ENCODE assay signal across 9 cellular contexts in the genomic region with DNA sequence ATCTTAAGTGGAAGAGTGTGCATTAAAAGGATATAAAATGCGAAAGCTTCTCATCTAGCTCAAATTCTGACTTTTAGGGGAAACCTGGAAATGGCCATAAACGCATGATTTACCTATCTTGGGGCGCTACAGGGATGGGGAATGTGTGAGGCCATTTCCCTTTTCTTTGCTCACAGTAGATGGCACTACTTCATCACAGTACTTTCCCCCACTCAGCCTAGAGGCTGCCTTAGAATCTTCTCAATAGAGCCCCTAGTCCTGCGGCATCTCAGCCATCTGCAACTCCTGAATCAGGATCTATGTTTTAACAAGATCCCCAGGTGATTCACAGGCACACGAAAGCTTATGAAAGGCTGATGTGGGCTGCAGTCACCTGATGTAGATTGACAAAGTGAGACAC.
A peak's percentile ranks its signal among the peaks of the same experiment; 100 is the strongest.
DNase-seq lines count a peak whose midpoint lies in the region; ATAC-seq, FAIRE-seq and TF ChIP-seq lines count a peak whose summit lies in the region.
"Had no signal": no experiment of that assay in that cellular context is flagged by ENCODE, and none has a peak within 500 bp of the region (broad histone marks: within the 10 kb centered on the region; RNA-seq: fewer than 3 reads in every experiment).

No MANE protein-coding gene starts in this region.

- RAD21 ChIA-PET in GM12878 (lab: Charles Lee; ENCODE audit: unreplicated experiment) = interaction anchor here (0.7 to 1.7 kb wide), 10 partner anchors 11 to 481 kb away, joined by 3 to 7 read pairs (median 4); no protein-coding TSS in a partner anchor

- no peaks in the 10 kb centered on the region for H3K27me3 ChIP-seq in GM12878 (replicated peaks in 1 of 2; ENCODE audit: control insufficient read depth in 2 of 2, insufficient read depth in 2 of 2, low read length in 1 of 2)

- no peak overlapping the region for H3K4me3 Mint-ChIP-seq in activated CD4-positive, alpha-beta T cell treated with anti-CD3 and anti-CD28 coated beads for 36 hours
- no peak overlapping the region for H3K4me3 Mint-ChIP-seq in activated T-helper 2 cell treated with anti-CD3 and anti-CD28 coated beads, Interferon-gamma antibody, Interleukin-2, Interleukin-4, amounts not matched to agents 10 μg/mL and 5 μg/mL and 100 μg/mL, durations not matched to agents 14 hours and 24 hours and 36 hours (ENCODE audit: low read depth)
- H3K4me3 Mint-ChIP-seq: activated naive CD8-positive, alpha-beta T cell treated with anti-CD3 and anti-CD28 coated beads, Interleukin-2, amount 10 ng/mL, durations not matched to agents 7 days and 5 days had no signal

- FAIRE-seq in GM12878 (lab: Jason Lieb, UNC) = no peak

- H3K4me1 Mint-ChIP-seq in activated CD4-positive, alpha-beta T cell treated with anti-CD3 and anti-CD28 coated beads for 36 hours = no peaks in the 10 kb centered on the region
- no peaks in the 10 kb centered on the region for H3K4me1 Mint-ChIP-seq in activated T-helper 2 cell treated with anti-CD3 and anti-CD28 coated beads, Interferon-gamma antibody, Interleukin-2, Interleukin-4, amounts not matched to agents 10 μg/mL and 5 μg/mL and 100 μg/mL, durations not matched to agents 14 hours and 24 hours and 36 hours (ENCODE audit: low read depth)

- no TSS peak for BruUV-seq in GM12878 (replicated peaks; lab: Mats Ljungman, UMichigan)

- H3K27ac Mint-ChIP-seq in activated CD4-positive, alpha-beta T cell treated with anti-CD3 and anti-CD28 coated beads for 36 hours = no peak overlapping the region
- no peak overlapping the region for H3K27ac Mint-ChIP-seq in activated T-helper 2 cell treated with anti-CD3 and anti-CD28 coated beads, Interferon-gamma antibody, Interleukin-2, Interleukin-4, amounts not matched to agents 10 μg/mL and 5 μg/mL and 100 μg/mL, durations not matched to agents 14 hours and 24 hours and 36 hours
- H3K27ac Mint-ChIP-seq: activated naive CD8-positive, alpha-beta T cell treated with anti-CD3 and anti-CD28 coated beads, Interleukin-2, amount 10 ng/mL, durations not matched to agents 7 days and 5 days had no signal

- no peak overlapping the region for H3K4me2 ChIP-seq in GM12878 (ENCODE audit: control insufficient read depth, insufficient read depth)

- no peak for TF ChIP-seq POLR2A in GM12878 (IDR thresholded peaks at IDR 0.05; ENCODE audit: low read depth, low read length)

- no peaks in the 10 kb centered on the region for H3K9me3 Mint-ChIP-seq in activated CD4-positive, alpha-beta T cell treated with anti-CD3 and anti-CD28 coated beads for 36 hours (ENCODE audit: low read depth)
- H3K9me3 Mint-ChIP-seq in activated T-helper 2 cell treated with anti-CD3 and anti-CD28 coated beads, Interferon-gamma antibody, Interleukin-2, Interleukin-4, amounts not matched to agents 10 μg/mL and 5 μg/mL and 100 μg/mL, durations not matched to agents 14 hours and 24 hours and 36 hours = no peaks in the 10 kb centered on the region
- H3K9me3 Mint-ChIP-seq: activated naive CD8-positive, alpha-beta T cell treated with anti-CD3 and anti-CD28 coated beads, Interleukin-2, amount 10 ng/mL, durations not matched to agents 7 days and 5 days had no signal

- ATAC-seq in activated CD4-positive, alpha-beta T cell treated with anti-CD3 and anti-CD28 coated beads for 36 hours = peak; percentile 51
- ATAC-seq in GM12878 (peak; percentile 84), left colon (peak; percentile 75), HG03442 (IDR thresholded peaks at IDR 0.05; ENCODE audit: unreplicated experiment) (no peak)

- H2AFZ ChIP-seq in GM12878 (ENCODE audit: control insufficient read depth, low read depth, low read length) = no peak overlapping the region

- H3K36me3 ChIP-seq in GM12878 (ENCODE audit: control insufficient read depth in 2 of 2, insufficient read depth in 2 of 2, low read length in 1 of 2) = no peaks in the 10 kb centered on the region; a peak in 1 of 4 replicates

- H4K20me1 ChIP-seq in GM12878 (ENCODE audit: control insufficient read depth, insufficient read depth) = no peaks in the 10 kb centered on the region

- POLR2A ChIA-PET in activated CD4-positive, alpha-beta T cell treated with anti-CD3 and anti-CD28 coated beads for 36 hours (lab: Charles Lee) = no interaction called here
- POLR2A ChIA-PET in GM12878 (lab: Charles Lee) = interaction anchor here (1.2 kb wide), 1 partner anchor 70 kb away, joined by 3 read pairs; no protein-coding TSS in a partner anchor

- H3K27me3 Mint-ChIP-seq in activated CD4-positive, alpha-beta T cell treated with anti-CD3 and anti-CD28 coated beads for 36 hours = no peaks in the 10 kb centered on the region
- peaks cover 3% of the 10 kb centered on the region for H3K27me3 Mint-ChIP-seq in activated T-helper 2 cell treated with anti-CD3 and anti-CD28 coated beads, Interferon-gamma antibody, Interleukin-2, Interleukin-4, amounts not matched to agents 10 μg/mL and 5 μg/mL and 100 μg/mL, durations not matched to agents 14 hours and 24 hours and 36 hours (ENCODE audit: low read depth)

- no peaks in the 10 kb centered on the region for H3K36me3 Mint-ChIP-seq in activated CD4-positive, alpha-beta T cell treated with anti-CD3 and anti-CD28 coated beads for 36 hours (ENCODE audit: low read depth)
- H3K36me3 Mint-ChIP-seq in activated T-helper 2 cell treated with anti-CD3 and anti-CD28 coated beads, Interferon-gamma antibody, Interleukin-2, Interleukin-4, amounts not matched to agents 10 μg/mL and 5 μg/mL and 100 μg/mL, durations not matched to agents 14 hours and 24 hours and 36 hours (ENCODE audit: low read depth) = no peaks in the 10 kb centered on the region
- H3K36me3 Mint-ChIP-seq: activated naive CD8-positive, alpha-beta T cell treated with anti-CD3 and anti-CD28 coated beads, Interleukin-2, amount 10 ng/mL, durations not matched to agents 7 days and 5 days had no signal

- peak; percentile 83 for TF ChIP-seq RAD21 in GM12878 (IDR thresholded peaks at IDR 0.05; ENCODE audit: insufficient read depth, low read depth, low read length)

- no peak overlapping the region for H3K4me3 ChIP-seq in GM12878

- intact Hi-C loops in activated CD4-positive, alpha-beta T cell treated with anti-CD3 and anti-CD28 coated beads for 36 hours (cut with DNase I, micrococcal nuclease) = loop anchor here in 1 of 2 experiments (10.0 kb wide), 1 partner anchor 427 kb away; no protein-coding TSS in a partner anchor
- intact Hi-C loops in GM12878 (cut with micrococcal nuclease; ENCODE audit: unreplicated experiment) = loop anchor here (2.0 to 5.0 kb wide), 2 partner anchors 349 to 427 kb away; no protein-coding TSS in a partner anchor
- intact Hi-C loops in left colon (cut with DNase I, micrococcal nuclease) = no loop called here
- intact Hi-C loops in activated T-helper 2 cell treated with anti-CD3 and anti-CD28 coated beads, Interferon-gamma antibody, Interleukin-2, Interleukin-4, amounts not matched to agents 10 μg/mL and 5 μg/mL and 100 μg/mL, durations not matched to agents 14 hours and 24 hours and 36 hours (cut with micrococcal nuclease) = no loop called here

- CTCF ChIA-PET in activated CD4-positive, alpha-beta T cell treated with anti-CD3 and anti-CD28 coated beads for 36 hours (lab: Charles Lee) = interaction anchor here (0.6 to 0.9 kb wide), 4 partner anchors 32 to 385 kb away, joined by 3 to 4 read pairs (median 3); no protein-coding TSS in a partner anchor
- CTCF ChIA-PET in GM12878 (lab: Yijun Ruan, JAX) = interaction anchor here (0.6 to 7.3 kb wide), 36 partner anchors 9 to 588 kb away, joined by 3 to 68 read pairs (median 4); no protein-coding TSS in a partner anchor

- in situ Hi-C loops in GM12878 (cut with MboI) = loop anchor here (5.0 kb wide), 1 partner anchor 429 kb away; no protein-coding TSS in a partner anchor

- H3K9ac ChIP-seq in GM12878 (ENCODE audit: control insufficient read depth, insufficient read depth, low read length) = no peak overlapping the region

- WGBS in GM12878 (ENCODE audit: insufficient coverage, insufficient replicate concordance, low lambda C conversion rate, missing lambda C conversion rate) = 10% methylated on average over 5 of the region's 5 CpGs

- no peaks in the 10 kb centered on the region for H3K9me3 ChIP-seq in GM12878 (replicated peaks; ENCODE audit: control insufficient read depth, insufficient read depth, low read length)

- SMC1A ChIA-PET in GM12878 (lab: Charles Lee; ENCODE audit: uncharacterized antibody, unreplicated experiment) = interaction anchor here (0.7 to 3.1 kb wide), 24 partner anchors 8 to 483 kb away, joined by 3 to 15 read pairs (median 4); no protein-coding TSS in a partner anchor

- H3K27ac ChIP-seq in GM12878 (ENCODE audit: control insufficient read depth, insufficient read depth) = no peak overlapping the region

- DNase-seq in activated CD4-positive, alpha-beta T cell treated with anti-CD3 and anti-CD28 coated beads for 36 hours = no peak
- no peak for DNase-seq in activated CD4-positive, alpha-beta T cell treated with anti-CD3 and anti-CD28 coated beads for 48 hours
- DNase-seq in NAMALWA (ENCODE audit: low spot score) = peak; percentile 32
- DNase-seq in GM12878 (ENCODE audit: low read depth, low spot score) = no peak
- DNase-seq in left colon = no peak
- DNase-seq in activated T-cell treated with anti-CD3 and anti-CD28 coated beads, Interleukin-2, amount 50 U/mL, for 1 hour = no peak
- no peak for DNase-seq in activated T-helper 2 cell treated with anti-CD3 and anti-CD28 coated beads, Interferon-gamma antibody, Interleukin-2, Interleukin-4, amounts not matched to agents 10 μg/mL and 5 μg/mL and 100 μg/mL, durations not matched to agents 14 hours and 24 hours and 36 hours (ENCODE audit: low spot score)
- DNase-seq: activated naive CD8-positive, alpha-beta T cell treated with anti-CD3 and anti-CD28 coated beads, Interleukin-2, amount 10 ng/mL, durations not matched to agents 7 days and 5 days had no signal

- TF ChIP-seq CTCF in GM12878 (IDR thresholded peaks at IDR 0.05 in 2 of 3, conservative IDR thresholded peaks at IDR 0.05 in 1 of 3; ENCODE audit: control insufficient read depth in 2 of 3, extremely low read depth in 1 of 3, insufficient read depth in 1 of 3, low read depth in 3 of 3, low read length in 3 of 3) = peak; percentile 42 to 73 (median 57)

- peaks cover 5% of the 10 kb centered on the region for H3K4me1 ChIP-seq in GM12878 (ENCODE audit: control insufficient read depth, insufficient read depth, low read length)

- H3K79me2 ChIP-seq in GM12878 (ENCODE audit: control insufficient read depth, insufficient read depth, low read length) = no peaks in the 10 kb centered on the region

- TF ChIP-seq EP300 in GM12878 (IDR thresholded peaks at IDR 0.05; ENCODE audit: borderline replicate concordance in 1 of 2, control insufficient read depth in 1 of 2, low read depth in 2 of 2, low read length in 2 of 2) = no peak

TF ChIP-seq in GM12878, 131 proteins besides CTCF, POLR2A, EP300 and RAD21 (continues in another document):
- TF ChIP-seq CBX3 (IDR thresholded peaks at IDR 0.05; ENCODE audit: borderline replicate concordance, low read depth) = no peak
- TF ChIP-seq YY1 (IDR thresholded peaks at IDR 0.05; ENCODE audit: low read depth, low read length) = peak; percentile 55; the same call in 1 of the 2 replicates
